1 cellular context compared by ENCODE assay signal in the genomic region with DNA sequence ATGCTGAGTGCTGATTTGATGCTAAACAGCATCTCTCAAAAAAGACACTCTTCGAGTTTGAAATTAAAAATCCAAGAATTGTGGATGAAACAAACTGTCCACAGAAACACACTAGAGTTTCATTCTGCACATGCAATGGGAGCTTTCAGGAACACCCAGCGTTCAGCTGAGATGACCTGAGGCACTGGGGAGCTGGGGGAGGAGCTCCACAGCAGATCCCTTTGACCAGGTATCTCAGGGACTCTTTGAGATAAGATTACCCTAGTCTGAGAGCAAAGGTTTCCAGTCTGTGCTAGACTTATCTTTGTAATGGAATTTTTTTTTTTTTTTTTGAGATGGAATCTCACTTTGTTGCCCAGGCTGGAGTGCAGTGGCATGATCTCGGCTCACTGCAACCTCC.
TF ChIP-seq lines count a peak whose summit lies in the region.

No MANE protein-coding gene starts in this region.

TF ChIP-seq in K562, 482 proteins besides CTCF, POLR2A, EP300 and RAD21:
- TF ChIP-seq ZBED1 (IDR thresholded peaks at IDR 0.05), result no peak
- no peak for TF ChIP-seq EGR1 (conservative IDR thresholded peaks at IDR 0.05)
- TF ChIP-seq, protein P1, sequence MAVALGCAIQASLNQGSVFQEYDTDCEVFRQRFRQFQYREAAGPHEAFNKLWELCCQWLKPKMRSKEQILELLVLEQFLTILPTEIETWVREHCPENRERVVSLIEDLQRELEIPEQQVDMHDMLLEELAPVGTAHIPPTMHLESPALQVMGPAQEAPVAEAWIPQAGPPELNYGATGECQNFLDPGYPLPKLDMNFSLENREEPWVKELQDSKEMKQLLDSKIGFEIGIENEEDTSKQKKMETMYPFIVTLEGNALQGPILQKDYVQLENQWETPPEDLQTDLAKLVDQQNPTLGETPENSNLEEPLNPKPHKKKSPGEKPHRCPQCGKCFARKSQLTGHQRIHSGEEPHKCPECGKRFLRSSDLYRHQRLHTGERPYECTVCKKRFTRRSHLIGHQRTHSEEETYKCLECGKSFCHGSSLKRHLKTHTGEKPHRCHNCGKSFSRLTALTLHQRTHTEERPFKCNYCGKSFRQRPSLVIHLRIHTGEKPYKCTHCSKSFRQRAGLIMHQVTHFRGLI (CRISPR knock-in tag; IDR thresholded peaks at IDR 0.05), result no peak
- TF ChIP-seq HNRNPL (IDR thresholded peaks at IDR 0.05; ENCODE audit: low read depth, low read length), result no peak
- TF ChIP-seq IFI16 (CRISPR knock-in tag; IDR thresholded peaks at IDR 0.05), result no peak
- no peak for TF ChIP-seq POLR2G (IDR thresholded peaks at IDR 0.05; ENCODE audit: low read depth, low read length)
- no peak for TF ChIP-seq ZNF696 (CRISPR knock-in tag; conservative IDR thresholded peaks at IDR 0.05)
- TF ChIP-seq ZNF253 (CRISPR knock-in tag; conservative IDR thresholded peaks at IDR 0.05), result no peak
- TF ChIP-seq SAFB (IDR thresholded peaks at IDR 0.05; ENCODE audit: borderline replicate concordance, low read depth, low read length), result no peak
- no peak for TF ChIP-seq FOXA3 (CRISPR knock-in tag; conservative IDR thresholded peaks at IDR 0.05 in 1 of 2, IDR thresholded peaks at IDR 0.05 in 1 of 2)
